In the genomic region with DNA sequence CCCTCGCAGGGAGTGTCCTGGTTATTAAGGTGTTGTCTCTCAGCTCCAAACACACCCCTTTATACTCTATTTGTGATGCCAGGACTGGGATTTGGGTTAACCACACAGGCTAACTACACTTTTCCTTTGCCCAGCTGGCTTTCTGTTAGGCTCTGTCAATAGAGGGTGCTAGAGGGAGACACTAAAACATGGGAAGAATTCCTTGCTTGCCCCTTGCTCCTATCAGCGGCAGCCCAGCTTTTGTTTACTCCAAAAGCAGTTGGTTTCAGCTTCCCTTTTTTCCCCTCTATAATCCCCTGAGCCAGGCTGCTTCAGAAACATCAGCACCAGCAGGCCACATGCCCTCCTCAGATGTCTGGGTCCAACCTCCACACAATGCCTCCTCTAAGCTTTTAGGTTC, we compare ENCODE assay signal across 8 cellular contexts.
DNase-seq lines count a peak whose midpoint lies in the region; ATAC-seq, FAIRE-seq and TF ChIP-seq lines count a peak whose summit lies in the region.

No MANE protein-coding gene starts in this region.

- H3K36me3 ChIP-seq in endothelial cell of umbilical vein (ENCODE audit: control insufficient read depth in 2 of 2, extremely low read depth in 1 of 2, insufficient read depth in 2 of 2, low read length in 2 of 2): no peaks in the 10 kb centered on the region

- peaks cover 3% of the 10 kb centered on the region for H3K9me3 Mint-ChIP-seq in progenitor cell of endocrine pancreas (ENCODE audit: low read depth)

- H3K4me2 ChIP-seq in endothelial cell of umbilical vein (ENCODE audit: insufficient read depth, low read length): no peak overlapping the region

- no peaks in the 10 kb centered on the region for H3K9me1 ChIP-seq in endothelial cell of umbilical vein (replicated peaks; ENCODE audit: control insufficient read depth, extremely low read depth, insufficient read depth, low read length)

- no peaks in the 10 kb centered on the region for H3K9me3 ChIP-seq in endothelial cell of umbilical vein (replicated peaks; ENCODE audit: control insufficient read depth, insufficient read depth, low read length)

- peaks cover 34% of the 10 kb centered on the region for H3K4me1 Mint-ChIP-seq in progenitor cell of endocrine pancreas (ENCODE audit: low read depth)

- BruUV-seq in endothelial cell of umbilical vein (replicated peaks; lab: Mats Ljungman, UMichigan): no TSS peak

- H2AFZ ChIP-seq in endothelial cell of umbilical vein (ENCODE audit: low read depth, low read length): no peak overlapping the region

- CTCF ChIA-PET in endothelial cell of umbilical vein (lab: Charles Lee): interaction anchor here (0.6 to 2.3 kb wide), 26 partner anchors 8 to 1583 kb away, joined by 3 to 24 read pairs (median 5); no protein-coding TSS in a partner anchor

- peak; percentile 41 to 55 for TF ChIP-seq CTCF in endothelial cell of umbilical vein (IDR thresholded peaks at IDR 0.05; ENCODE audit: extremely low read depth in 1 of 2, insufficient read depth in 1 of 2, low read depth in 1 of 2, low read length in 2 of 2)
- peak; percentile 56 for TF ChIP-seq CTCF in progenitor cell of endocrine pancreas (IDR thresholded peaks at IDR 0.05; ENCODE audit: unreplicated experiment)

- no peak overlapping the region for H3K4me3 ChIP-seq in endothelial cell of umbilical vein (replicated peaks in 1 of 3; ENCODE audit: insufficient read depth in 1 of 3, low read depth in 1 of 3, low read length in 3 of 3)

- H3K79me2 ChIP-seq in endothelial cell of umbilical vein (ENCODE audit: control insufficient read depth, insufficient read depth, low read length): no peaks in the 10 kb centered on the region

- no peaks in the 10 kb centered on the region for H3K27me3 ChIP-seq in endothelial cell of umbilical vein (ENCODE audit: control insufficient read depth in 2 of 2, insufficient read depth in 2 of 2, low read length in 2 of 2)

- peak; percentile 65 for FAIRE-seq in endothelial cell of umbilical vein (lab: Jason Lieb, UNC)

- H3K27ac Mint-ChIP-seq in progenitor cell of endocrine pancreas: peak overlapping the region; percentile 66

- peaks cover 2% of the 10 kb centered on the region for H3K36me3 Mint-ChIP-seq in progenitor cell of endocrine pancreas (ENCODE audit: insufficient read depth)

- no peak for ATAC-seq in GM21529 (IDR thresholded peaks at IDR 0.05; ENCODE audit: unreplicated experiment)

- no peaks in the 10 kb centered on the region for H3K4me1 ChIP-seq in endothelial cell of umbilical vein (ENCODE audit: control insufficient read depth, extremely low read depth, insufficient read depth, low read length)

- H4K20me1 ChIP-seq in endothelial cell of umbilical vein (replicated peaks; ENCODE audit: control insufficient read depth, extremely low read depth, insufficient read depth, low read length): no peaks in the 10 kb centered on the region

- POLR2A ChIA-PET in endothelial cell of umbilical vein (lab: Charles Lee): no interaction called here

- no peak overlapping the region for H3K27ac ChIP-seq in endothelial cell of umbilical vein (ENCODE audit: insufficient read depth, low read depth, low read length)

- H3K4me3 Mint-ChIP-seq in progenitor cell of endocrine pancreas (ENCODE audit: low read depth): no peak overlapping the region

- intact Hi-C loops in endothelial cell of umbilical vein (cut with micrococcal nuclease): loop anchor here (1.0 to 10.0 kb wide), 3 partner anchors 263 to 879 kb away; no protein-coding TSS in a partner anchor

- DNase-seq in NCI-H2171 treated with DMSO at 0.1 percent for 48 hours (lab: John Stamatoyannopoulos, UW) (peak; percentile 35), NCI-H2171 (lab: John Stamatoyannopoulos, UW) (no peak), NCI-H524 treated with DMSO at 0.1 percent for 48 hours (lab: John Stamatoyannopoulos, UW) (peak; percentile 82), endothelial cell of umbilical vein (ENCODE audit: low read depth, low spot score) (peak; percentile 40), progenitor cell of endocrine pancreas (ENCODE audit: low spot score, unreplicated experiment) (no peak), cortex of kidney (lab: John Stamatoyannopoulos, UW) (no peak)
- DNase-seq in stimulated activated CD4-positive, alpha-beta T cell treated with anti-CD3 and anti-CD28 coated beads, Interleukin-2, amount 100 ng/mL, for 24 hours: no peak

- H3K27me3 Mint-ChIP-seq in progenitor cell of endocrine pancreas: no peaks in the 10 kb centered on the region

- TF ChIP-seq POLR2A in endothelial cell of umbilical vein (IDR thresholded peaks at IDR 0.05; ENCODE audit: low read depth, low read length): no peak

- dilution Hi-C loops in endothelial cell of umbilical vein (cut with MboI; ENCODE audit: extremely low pct_ligation_motif_present, low sequenced_read_pairs): no loop called here

- no peak overlapping the region for H3K9ac ChIP-seq in endothelial cell of umbilical vein (replicated peaks; ENCODE audit: extremely low read depth, insufficient read depth, low read length)

TF ChIP-seq in endothelial cell of umbilical vein, 7 proteins besides CTCF, POLR2A, EP300 and RAD21:
- no peak for TF ChIP-seq MYC (IDR thresholded peaks at IDR 0.05; ENCODE audit: low read depth, low read length)
- TF ChIP-seq, protein P1, sequence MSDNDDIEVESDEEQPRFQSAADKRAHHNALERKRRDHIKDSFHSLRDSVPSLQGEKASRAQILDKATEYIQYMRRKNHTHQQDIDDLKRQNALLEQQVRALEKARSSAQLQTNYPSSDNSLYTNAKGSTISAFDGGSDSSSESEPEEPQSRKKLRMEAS (IDR thresholded peaks at IDR 0.05; ENCODE audit: insufficient read depth, insufficient read length): no peak
- no peak for TF ChIP-seq POLR2AphosphoS5 (IDR thresholded peaks at IDR 0.05; ENCODE audit: insufficient read depth, low read depth, low read length)
- no peak for TF ChIP-seq FOS (IDR thresholded peaks at IDR 0.05; ENCODE audit: borderline replicate concordance, insufficient read depth, low read length)
- TF ChIP-seq EZH2 (IDR thresholded peaks at IDR 0.05; ENCODE audit: borderline replicate concordance, low read depth, low read length, severe bottlenecking): no peak
- no peak for TF ChIP-seq GATA2 (IDR thresholded peaks at IDR 0.05; ENCODE audit: insufficient read depth, insufficient read length, low read depth, low read length)
- TF ChIP-seq JUN (IDR thresholded peaks at IDR 0.05; ENCODE audit: borderline replicate concordance, insufficient read depth, insufficient read length, low read depth): no peak

Comparison
In these comparisons a context has a peak if more than half of its experiments do, and no peak if none do; other contexts are left out.
1. DNase-seq: peak in NCI-H2171 treated with DMSO at 0.1 percent for 48 hours (single experiment), NCI-H524 treated with DMSO at 0.1 percent for 48 hours (single experiment) and endothelial cell of umbilical vein (single experiment); none in NCI-H2171 (single experiment), progenitor cell of endocrine pancreas (single experiment), cortex of kidney (single experiment) and stimulated activated CD4-positive, alpha-beta T cell treated with anti-CD3 and anti-CD28 coated beads, Interleukin-2, amount 100 ng/mL, for 24 hours (0 of 2).